In genomic region chr3:97764186-97765055, GRCh38 we compare ENCODE assay signal across 8 cellular contexts. TPM values are rescaled to one million over a fixed set of nuclear protein-coding genes. Genes with fewer than 3 reads are reported as not detected.
DNase-seq lines count a peak whose midpoint lies in the region; ATAC-seq, FAIRE-seq and TF ChIP-seq lines count a peak whose summit lies in the region.

ARL6 (plus strand) TSS chr3:97764758; CDS start chr3:97768108, 3,350 bp downstream.

- ATAC-seq in GM19351 (IDR thresholded peaks at IDR 0.05; ENCODE audit: unreplicated experiment) (peak; percentile 92), HG03520 (IDR thresholded peaks at IDR 0.05; ENCODE audit: unreplicated experiment) (peak; percentile 93), HepG2 (peak; percentile 98)

- peak; percentile 49 for FAIRE-seq in HepG2 (lab: Jason Lieb, UNC)

- no peaks in the 10 kb centered on the region for H3K36me3 ChIP-seq in HepG2 (replicated peaks in 1 of 2; ENCODE audit: control insufficient read depth in 1 of 2, insufficient read depth in 2 of 2, low read length in 2 of 2)

- TF ChIP-seq CTCF in CD14-positive monocyte (IDR thresholded peaks at IDR 0.05) (no peak), HepG2 (CRISPR knock-in tag; IDR thresholded peaks at IDR 0.05) (peak; percentile 25)

- H2AFZ ChIP-seq in HepG2 (ENCODE audit: low read length): peak within 1 kb of the TSS; percentile 97

- no peaks in the 10 kb centered on the region for H3K36me3 Mint-ChIP-seq in CD14-positive monocyte
- peaks cover 9% of the 10 kb centered on the region for H3K36me3 Mint-ChIP-seq in dendritic cell treated with granulocyte-macrophage colony-stimulating factor and Interleukin-4, amounts not matched to agents 40 ng/mL and 50 ng/mL, for 4 days (ENCODE audit: low read depth)

- peak; percentile 51 for DNase-seq in CD14-positive monocyte (ENCODE audit: low spot score)
- DNase-seq in NCI-H526 (lab: John Stamatoyannopoulos, UW): peak; percentile 86 to 98
- DNase-seq in activated CD4-positive, alpha-beta T cell treated with anti-CD3 and anti-CD28 coated beads, Interleukin-2, amount 50 U/mL, for 24 hours (ENCODE audit: low read depth in 1 of 2, low spot score in 1 of 2): peak; percentile 61 to 65
- peak; percentile 71 for DNase-seq in HepG2 (ENCODE audit: low spot score)
- DNase-seq in stimulated activated CD4-positive, alpha-beta T cell treated with anti-CD3 and anti-CD28 coated beads, Interleukin-2, amount 100 ng/mL, for 48 hours: peak; percentile 61 to 62

- no peak for TF ChIP-seq RAD21 in HepG2 (CRISPR knock-in tag; IDR thresholded peaks at IDR 0.05)

- peak within 1 kb of the TSS; percentile 70 to 87 (median 78) for H3K4me3 ChIP-seq in HepG2 (replicated peaks in 1 of 3; ENCODE audit: insufficient read depth in 1 of 3, low read depth in 2 of 3, low read length in 3 of 3)

- no peak for TF ChIP-seq EP300 in HepG2 (IDR thresholded peaks at IDR 0.05; ENCODE audit: low read depth in 2 of 2, low read length in 2 of 2)
- no peak for TF ChIP-seq EP300 in HepG2 (CRISPR knock-in tag; IDR thresholded peaks at IDR 0.05; ENCODE audit: borderline replicate concordance)

- peaks cover 16% of the 10 kb centered on the region for H3K4me1 Mint-ChIP-seq in CD14-positive monocyte
- H3K4me1 Mint-ChIP-seq in dendritic cell treated with granulocyte-macrophage colony-stimulating factor and Interleukin-4, amounts not matched to agents 40 ng/mL and 50 ng/mL, for 4 days (ENCODE audit: low read depth): peaks cover 21% of the 10 kb centered on the region

- POLR2A ChIA-PET in HepG2 (lab: Yijun Ruan, JAX): interaction anchor here (1.1 to 1.2 kb wide), 2 partner anchors 57 to 1137 kb away, joined by 3 to 4 read pairs; partner anchors contain the start of genes CRYBG3 and DCBLD2

- no peaks in the 10 kb centered on the region; a peak in 3 of 5 replicates for H3K27me3 ChIP-seq in HepG2 (ENCODE audit: control insufficient read depth in 1 of 2, insufficient read depth in 2 of 2, low read length in 2 of 2)

- no TSS peak for BruUV-seq in HepG2 (replicated peaks; lab: Mats Ljungman, UMichigan)

- peak within 1 kb of the TSS; percentile 72 for H3K9ac ChIP-seq in HepG2 (ENCODE audit: insufficient read depth, low read depth, low read length)

- peak; percentile 38 to 77; a peak in 3 of 4 replicates for TF ChIP-seq POLR2A in HepG2 (IDR thresholded peaks at IDR 0.05; ENCODE audit: insufficient read depth in 1 of 2, low read depth in 2 of 2, low read length in 2 of 2)

- peak within 1 kb of the TSS; percentile 74 for H3K4me2 ChIP-seq in HepG2 (ENCODE audit: low read depth, low read length)

- H3K27me3 Mint-ChIP-seq in CD14-positive monocyte (ENCODE audit: low read depth in 3 of 3): peaks cover 0 to 2% (median 0%) of the 10 kb centered on the region in 3 donors
- H3K27me3 Mint-ChIP-seq in dendritic cell treated with granulocyte-macrophage colony-stimulating factor and Interleukin-4, amounts not matched to agents 40 ng/mL and 50 ng/mL, for 4 days: peaks cover 6% of the 10 kb centered on the region

- H3K4me3 Mint-ChIP-seq in CD14-positive monocyte: peak within 1 kb of the TSS; percentile 99
- H3K4me3 Mint-ChIP-seq in dendritic cell treated with granulocyte-macrophage colony-stimulating factor and Interleukin-4, amounts not matched to agents 40 ng/mL and 50 ng/mL, for 4 days: peak within 1 kb of the TSS; percentile 98

- H3K27ac ChIP-seq in HepG2 (ENCODE audit: extremely low read length, insufficient read depth, low read length): peak within 1 kb of the TSS; percentile 40

- H3K9me3 ChIP-seq in HepG2 (ENCODE audit: low read length): no peaks in the 10 kb centered on the region

- no peaks in the 10 kb centered on the region for H4K20me1 ChIP-seq in HepG2 (ENCODE audit: insufficient read depth, low read length)

- intact Hi-C loops in CD14-positive monocyte (cut with micrococcal nuclease): no loop called here
- intact Hi-C loops in dendritic cell treated with granulocyte-macrophage colony-stimulating factor and Interleukin-4, amounts not matched to agents 40 ng/mL and 50 ng/mL, for 4 days (cut with micrococcal nuclease): loop anchor here (2.0 to 5.0 kb wide), 2 partner anchors 758 to 1138 kb away; partner anchors contain the start of genes CLDND1 and DCBLD2
- intact Hi-C loops in HepG2 (cut with micrococcal nuclease; ENCODE audit: unreplicated experiment): loop anchor here (10.0 kb wide), 1 partner anchor 760 kb away; the partner anchor contains the start of gene CLDND1

- no peaks in the 10 kb centered on the region for H3K9me3 Mint-ChIP-seq in CD14-positive monocyte
- no peaks in the 10 kb centered on the region for H3K9me3 Mint-ChIP-seq in dendritic cell treated with granulocyte-macrophage colony-stimulating factor and Interleukin-4, amounts not matched to agents 40 ng/mL and 50 ng/mL, for 4 days

- peak within 1 kb of the TSS; percentile 85 to 96 (median 90) for H3K27ac Mint-ChIP-seq in CD14-positive monocyte
- peak within 1 kb of the TSS; percentile 88 for H3K27ac Mint-ChIP-seq in dendritic cell treated with granulocyte-macrophage colony-stimulating factor and Interleukin-4, amounts not matched to agents 40 ng/mL and 50 ng/mL, for 4 days

- in situ Hi-C loops in HepG2 (cut with HindIII; ENCODE audit: extremely low pct_ligation_motif_present, low pct_unique_long_range_greater_than_20kb): no loop called here

- H3K4me1 ChIP-seq in HepG2 (ENCODE audit: insufficient read depth, low read length): peaks cover 27% of the 10 kb centered on the region

- under 1% methylated on average over 22 of the region's 52 CpGs for WGBS in HepG2 (ENCODE audit: low lambda C conversion rate)

- peaks cover 2% of the 10 kb centered on the region for H3K79me2 ChIP-seq in HepG2 (ENCODE audit: insufficient read depth, low read length)

- CTCF ChIA-PET in HepG2 (lab: Yijun Ruan, JAX; ENCODE audit: low intra/inter-chr PET ratio, low total read pairs): no interaction called here

TF ChIP-seq in HepG2, 621 proteins besides CTCF, POLR2A, EP300 and RAD21 (continues in another document):
- TF ChIP-seq ZBTB20 (CRISPR knock-in tag; IDR thresholded peaks at IDR 0.05; ENCODE audit: borderline replicate concordance, low read depth) (peak; percentile 75; the same call in 1 of the 2 replicates), ATF1 (CRISPR knock-in tag; IDR thresholded peaks at IDR 0.05) (no peak), FUBP1 (CRISPR knock-in tag; IDR thresholded peaks at IDR 0.05; ENCODE audit: borderline replicate concordance) (no peak), CBFB (CRISPR knock-in tag; IDR thresholded peaks at IDR 0.05) (no peak), SMYD3 (CRISPR knock-in tag; IDR thresholded peaks at IDR 0.05) (no peak), HOXA5 (CRISPR knock-in tag; IDR thresholded peaks at IDR 0.05) (no peak), RELA (CRISPR knock-in tag; IDR thresholded peaks at IDR 0.05) (no peak), ZBTB37 (CRISPR knock-in tag; IDR thresholded peaks at IDR 0.05) (peak; percentile 63; the same call in 1 of the 2 replicates), SP1 (IDR thresholded peaks at IDR 0.05) (no peak), SP1 (CRISPR knock-in tag; IDR thresholded peaks at IDR 0.05) (peak; percentile 42)

RNA-seq across cellular contexts. Expression of gene ARL6, which starts in this region (rescaled TPM):
- polyA plus RNA-seq in CD14-positive monocyte: 1 to 10 TPM; 1.8 to 2.3 TPM
- 3.7 and 6.2 TPM in 2 replicates for total RNA-seq in HepG2 (2016; rRNA removed; fragmentation: Illumina TruSeq; extraction: Trizol)
- 1.7 and 2.3 TPM in 2 replicates for total RNA-seq in HepG2 (2016; cell fraction: cytosol; rRNA removed; fragmentation: Illumina TruSeq; extraction: Trizol; ENCODE audit: low read depth)
- 4.3 and 7.6 TPM in 2 replicates for total RNA-seq in HepG2 (2016; cell fraction: insoluble cytoplasmic fraction; rRNA removed; fragmentation: Illumina TruSeq; extraction: Trizol)
- total RNA-seq in HepG2 (2016; cell fraction: membrane; rRNA removed; fragmentation: Illumina TruSeq; extraction: Trizol): 2.4 and 3.1 TPM in 2 replicates
- total RNA-seq in HepG2 (2016; cell fraction: nucleus; rRNA removed; fragmentation: Illumina TruSeq; extraction: Trizol): 2.7 and 4.6 TPM in 2 replicates
- polyA plus RNA-seq in HepG2 (2011; rRNA removed): 0.98 and 1.3 TPM in 2 replicates
- polyA plus RNA-seq in HepG2 (2011; cell fraction: cytosol; rRNA removed): 0.59 and 1.2 TPM in 2 replicates
- polyA plus RNA-seq in HepG2 (2011; cell fraction: nucleus; rRNA removed): 0.76 and 1.00 TPM in 2 replicates
- 1.4 and 1.6 TPM in 2 replicates for polyA plus RNA-seq in HepG2 (2012)
- polyA plus RNA-seq in HepG2 (2016; cell fraction: cytosol; fragmentation: Illumina TruSeq; extraction: Trizol; ENCODE audit: low read depth): 0.31 and 0.51 TPM in 2 replicates
- polyA plus RNA-seq in HepG2 (2016; cell fraction: insoluble cytoplasmic fraction; fragmentation: Illumina TruSeq; extraction: Trizol; ENCODE audit: low read depth): 3.7 and 5.0 TPM in 2 replicates
- polyA plus RNA-seq in HepG2 (2016; cell fraction: membrane; fragmentation: Illumina TruSeq; extraction: Trizol; ENCODE audit: low read depth): 0.91 and 1.0 TPM in 2 replicates
- 2.6 and 4.9 TPM in 2 replicates for polyA plus RNA-seq in HepG2 (2016; cell fraction: nucleus; fragmentation: Illumina TruSeq; extraction: Trizol; ENCODE audit: insufficient read depth, low read depth)
- polyA minus RNA-seq in HepG2 (2011; rRNA and poly(A)+ RNA removed; ENCODE audit: low replicate concordance): 4.0 and 13.2 TPM in 2 replicates
- 1.1 and 1.8 TPM in 2 replicates for polyA minus RNA-seq in HepG2 (2011; cell fraction: cytosol; rRNA and poly(A)+ RNA removed)
- 6.3 and 8.0 TPM in 2 replicates for polyA minus RNA-seq in HepG2 (2011; cell fraction: nucleus; rRNA and poly(A)+ RNA removed)

Comparison
In these comparisons a context has a peak if more than half of its experiments do, and no peak if none do; other contexts are left out.
1. Peak in every context shown above with its lines: DNase-seq, ATAC-seq, H3K4me3 ChIP-seq and H3K27ac ChIP-seq.
2. intact Hi-C loops: an anchor here in dendritic cell treated with granulocyte-macrophage colony-stimulating factor and Interleukin-4, amounts not matched to agents 40 ng/mL and 50 ng/mL, for 4 days (2.0 to 5.0 kb wide) and HepG2 (10.0 kb wide); none called in CD14-positive monocyte.